Comparison of ENCODE assay signal across 8 cellular contexts in genomic region chr4:173257732-173258717, GRCh38.
DNase-seq lines count a peak whose midpoint lies in the region; ATAC-seq and TF ChIP-seq lines count a peak whose summit lies in the region.

No MANE protein-coding gene starts in this region.

- H3K4me3 ChIP-seq in NT2/D1 (ENCODE audit: insufficient read length, low read depth) (no peak overlapping the region), esophagus squamous epithelium (no peak overlapping the region), tibial artery (no peak overlapping the region)

- DNase-seq in Calu3 (peak; percentile 63), NT2/D1 (ENCODE audit: low read depth, low spot score) (peak; percentile 44), activated T-cell treated with anti-CD3 and anti-CD28 coated beads for 24 hours (ENCODE audit: low read depth) (peak; percentile 23), esophagus squamous epithelium (lab: John Stamatoyannopoulos, UW) (no peak), neural crest cell (ENCODE audit: low read depth, low spot score) (peak; percentile 38), tibial artery (peak; percentile 48 to 72)

- H3K27ac Mint-ChIP-seq in Calu3 (ENCODE audit: unreplicated experiment): no peak overlapping the region
- H3K27ac Mint-ChIP-seq in neural crest cell (ENCODE audit: unreplicated experiment): peak overlapping the region; percentile 45

- ATAC-seq in GM19395 (IDR thresholded peaks at IDR 0.05; ENCODE audit: unreplicated experiment): peak; percentile 87
- ATAC-seq in HG03457 (IDR thresholded peaks at IDR 0.05; ENCODE audit: unreplicated experiment): peak; percentile 89

- no peak for TF ChIP-seq POLR2A in esophagus squamous epithelium (IDR thresholded peaks at IDR 0.05)

- intact Hi-C loops in Calu3 (cut with micrococcal nuclease; ENCODE audit: unreplicated experiment) (loop anchor here (1.0 kb wide), 2 partner anchors 233 to 245 kb away; no protein-coding TSS in a partner anchor), esophagus squamous epithelium (cut with DNase I) (loop anchor here (5.0 to 10.0 kb wide), 2 partner anchors 83 to 241 kb away; no protein-coding TSS in a partner anchor), tibial artery (cut with DNase I; ENCODE audit: low total_unique reads) (loop anchor here (5.0 kb wide), 1 partner anchor 231 kb away; no protein-coding TSS in a partner anchor)

- CTCF ChIA-PET in Calu3 (lab: Charles Lee): interaction anchor here (0.6 to 1.7 kb wide), 6 partner anchors 43 to 244 kb away, joined by 3 to 19 read pairs (median 4); partner anchors contain the start of gene GALNT7

- H3K27me3 Mint-ChIP-seq in Calu3 (ENCODE audit: unreplicated experiment): no peaks in the 10 kb centered on the region
- no peaks in the 10 kb centered on the region for H3K27me3 Mint-ChIP-seq in neural crest cell (ENCODE audit: low read depth)

- no TSS peak for BruUV-seq in Calu3 (replicated peaks; lab: Mats Ljungman, UMichigan)

- H3K4me1 ChIP-seq in NT2/D1 (ENCODE audit: insufficient read depth, insufficient read length) (no peaks in the 10 kb centered on the region), esophagus squamous epithelium (no peaks in the 10 kb centered on the region), tibial artery (no peaks in the 10 kb centered on the region)

- H3K27me3 ChIP-seq in NT2/D1 (ENCODE audit: insufficient read depth, insufficient read length) (no peaks in the 10 kb centered on the region), esophagus squamous epithelium (no peaks in the 10 kb centered on the region), tibial artery (no peaks in the 10 kb centered on the region)

- WGBS in esophagus squamous epithelium, 2 donors: 46 to 47% methylated on average over 4 of the region's 4 CpGs

- no peaks in the 10 kb centered on the region for H3K36me3 ChIP-seq in NT2/D1 (ENCODE audit: insufficient read depth, insufficient read length, low read length)
- no peaks in the 10 kb centered on the region for H3K36me3 ChIP-seq in esophagus squamous epithelium
- H3K36me3 ChIP-seq in tibial artery: no peaks in the 10 kb centered on the region

- H3K9me3 ChIP-seq in NT2/D1 (ENCODE audit: insufficient read depth, low read length) (no peaks in the 10 kb centered on the region), esophagus squamous epithelium (no peaks in the 10 kb centered on the region), tibial artery (no peaks in the 10 kb centered on the region)

- H3K36me3 Mint-ChIP-seq in Calu3 (ENCODE audit: insufficient read depth, unreplicated experiment): peaks cover 4% of the 10 kb centered on the region
- peaks cover 7% of the 10 kb centered on the region for H3K36me3 Mint-ChIP-seq in neural crest cell (ENCODE audit: low read depth)

- H3K4me1 Mint-ChIP-seq in Calu3 (ENCODE audit: low read depth, unreplicated experiment): peaks cover 8% of the 10 kb centered on the region
- H3K4me1 Mint-ChIP-seq in neural crest cell: peaks cover 14% of the 10 kb centered on the region

- H3K4me3 Mint-ChIP-seq in Calu3 (ENCODE audit: low read depth, unreplicated experiment): no peak overlapping the region
- H3K4me3 Mint-ChIP-seq in neural crest cell: no peak overlapping the region

- no peak overlapping the region for H3K9ac ChIP-seq in NT2/D1 (ENCODE audit: insufficient read length, low read depth)

- no peak overlapping the region for H3K27ac ChIP-seq in esophagus squamous epithelium
- no peak overlapping the region for H3K27ac ChIP-seq in tibial artery

- TF ChIP-seq CTCF in Calu3 (IDR thresholded peaks at IDR 0.05; ENCODE audit: unreplicated experiment): peak; percentile 39
- peak in 5 of 6 experiments; percentile 51 to 73 (median 65) for TF ChIP-seq CTCF in esophagus squamous epithelium (IDR thresholded peaks at IDR 0.05)
- TF ChIP-seq CTCF in neural crest cell (conservative IDR thresholded peaks at IDR 0.05): peak; percentile 87
- peak; percentile 63 to 69 for TF ChIP-seq CTCF in tibial artery (IDR thresholded peaks at IDR 0.05)

- H3K9me3 Mint-ChIP-seq in Calu3 (ENCODE audit: low read depth, unreplicated experiment): no peaks in the 10 kb centered on the region
- H3K9me3 Mint-ChIP-seq in neural crest cell: no peaks in the 10 kb centered on the region
